14 cellular contexts compared by ENCODE assay signal in the genomic region with DNA sequence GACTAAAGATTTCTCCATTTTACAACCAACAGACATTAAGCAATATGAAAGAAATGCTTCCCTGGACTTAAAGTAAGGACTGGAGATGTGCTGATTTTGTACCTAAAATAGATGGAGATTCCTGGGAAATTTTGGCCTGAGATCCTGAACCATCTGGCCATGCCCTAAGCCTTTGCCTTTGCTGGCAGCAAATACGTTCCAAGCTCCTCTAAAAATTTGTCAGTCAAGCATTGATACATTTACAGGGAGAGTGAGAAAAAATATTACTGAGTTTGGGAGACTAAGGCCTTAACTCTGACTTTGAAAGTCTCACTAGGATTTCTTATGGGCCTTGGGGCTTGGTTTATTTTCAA.
DNase-seq lines count a peak whose midpoint lies in the region; ATAC-seq and TF ChIP-seq lines count a peak whose summit lies in the region.
"Had no signal": no experiment of that assay in that cellular context is flagged by ENCODE, and none has a peak within 500 bp of the region (broad histone marks: within the 10 kb centered on the region; RNA-seq: fewer than 3 reads in every experiment).

No MANE protein-coding gene starts in this region.

- H3K27ac Mint-ChIP-seq in glutamatergic neuron (ENCODE audit: unreplicated experiment), result peak overlapping the region; percentile 96
- H3K27ac Mint-ChIP-seq: CD4-positive, alpha-beta T cell had no signal

- H3K4me2 ChIP-seq in mammary epithelial cell (ENCODE audit: insufficient read depth, low read depth, low read length), result no peak overlapping the region
- H3K4me2 ChIP-seq: BLaER1 treated with 17β-estradiol and CSF1 and Interleukin-3, amounts not matched to agents 10 nM and 100 nM had no signal

- no peak for DNase-seq in A673 (ENCODE audit: low spot score)
- DNase-seq in G401 (ENCODE audit: low spot score), result peak; percentile 96
- DNase-seq in cerebellar cortex (ENCODE audit: low spot score), result peak; percentile 96
- no peak for DNase-seq in glutamatergic neuron
- DNase-seq in mammary epithelial cell, result no peak
- DNase-seq in DMS79 treated with DMSO at 0.1 percent for 48 hours (lab: John Stamatoyannopoulos, UW), result no peak
- DNase-seq: CD4-positive, alpha-beta T cell; DMS53; GOT3 had no signal

- no peak for ATAC-seq in HG02852 (IDR thresholded peaks at IDR 0.05; ENCODE audit: unreplicated experiment)
- ATAC-seq: GM12878 had no signal

- H3K4me3 ChIP-seq in A673 (ENCODE audit: low read depth, low read length, poor library complexity, severe bottlenecking), result no peak overlapping the region
- no peak overlapping the region for H3K4me3 ChIP-seq in mammary epithelial cell (replicated peaks in 1 of 3; ENCODE audit: insufficient read depth in 1 of 3, low read depth in 2 of 3, low read length in 3 of 3)
- H3K4me3 ChIP-seq: BLaER1 treated with 17β-estradiol and CSF1 and Interleukin-3, amounts not matched to agents 10 nM and 100 nM; GM12878; HAP-1 had no signal

- H3K9me3 Mint-ChIP-seq in glutamatergic neuron (ENCODE audit: unreplicated experiment), result peaks cover 8% of the 10 kb centered on the region
- H3K9me3 Mint-ChIP-seq: CD4-positive, alpha-beta T cell had no signal

- H3K4me3 Mint-ChIP-seq in glutamatergic neuron (ENCODE audit: unreplicated experiment), result no peak overlapping the region
- H3K4me3 Mint-ChIP-seq: CD4-positive, alpha-beta T cell had no signal

- TF ChIP-seq CTCF in A673 (conservative IDR thresholded peaks at IDR 0.05; ENCODE audit: low read depth, low read length), result no peak
- no peak for TF ChIP-seq CTCF in glutamatergic neuron (IDR thresholded peaks at IDR 0.05; ENCODE audit: partially characterized antibody, unreplicated experiment)
- no peak for TF ChIP-seq CTCF in mammary epithelial cell (conservative IDR thresholded peaks at IDR 0.05 in 1 of 2, IDR thresholded peaks at IDR 0.05 in 1 of 2; ENCODE audit: extremely low read depth in 1 of 2, insufficient read depth in 1 of 2, low read depth in 1 of 2, low read length in 2 of 2)

- H3K36me3 ChIP-seq in A673 (ENCODE audit: insufficient read depth, low read length, poor library complexity, severe bottlenecking), result no peaks in the 10 kb centered on the region
- H3K36me3 ChIP-seq in mammary epithelial cell (ENCODE audit: insufficient read depth, low read length), result no peaks in the 10 kb centered on the region
- H3K36me3 ChIP-seq: BLaER1 treated with 17β-estradiol and CSF1 and Interleukin-3, amounts not matched to agents 10 nM and 100 nM; HAP-1 had no signal

- in situ Hi-C loops in G401 (cut with HindIII; ENCODE audit: low sequenced_read_pairs) (no loop called here), mammary epithelial cell (cut with MboI; ENCODE audit: low sequenced_read_pairs in 2 of 2) (no loop called here)

- intact Hi-C loops in A673 (cut with micrococcal nuclease; ENCODE audit: unreplicated experiment) (no loop called here), mammary epithelial cell (cut with micrococcal nuclease) (no loop called here)

- BruUV-seq in A673 (replicated peaks; lab: Mats Ljungman, UMichigan) (no TSS peak), mammary epithelial cell (replicated peaks; lab: Mats Ljungman, UMichigan) (no TSS peak)

- POLR2A ChIA-PET in A673 (lab: Charles Lee; ENCODE audit: low non-redundant PET), result no interaction called here

- CTCF ChIA-PET in A673 (lab: Charles Lee), result no interaction called here
- CTCF ChIA-PET in mammary epithelial cell (lab: Charles Lee; ENCODE audit: low non-redundant PET), result no interaction called here

- dilution Hi-C loops in mammary epithelial cell (cut with HindIII; ENCODE audit: low sequenced_read_pairs), result no loop called here

- no peaks in the 10 kb centered on the region for H3K79me2 ChIP-seq in mammary epithelial cell (ENCODE audit: insufficient read depth, low read length)

- H3K4me1 ChIP-seq in A673 (ENCODE audit: insufficient read depth, low read length, poor library complexity, severe bottlenecking) (peaks cover 59% of the 10 kb centered on the region), mammary epithelial cell (ENCODE audit: insufficient read depth, low read length) (peaks cover 23% of the 10 kb centered on the region)
- H3K4me1 ChIP-seq: HAP-1 had no signal

- H3K4me1 Mint-ChIP-seq in glutamatergic neuron (ENCODE audit: low read depth, unreplicated experiment), result peaks cover 63% of the 10 kb centered on the region

- no peaks in the 10 kb centered on the region for H4K20me1 ChIP-seq in mammary epithelial cell (ENCODE audit: insufficient read depth, low read length)
- H4K20me1 ChIP-seq: BLaER1 treated with 17β-estradiol and CSF1 and Interleukin-3, amounts not matched to agents 10 nM and 100 nM had no signal

- no peaks in the 10 kb centered on the region for H3K36me3 Mint-ChIP-seq in glutamatergic neuron (ENCODE audit: unreplicated experiment)

- H2AFZ ChIP-seq in mammary epithelial cell (ENCODE audit: low read depth, low read length), result no peak overlapping the region

- no peaks in the 10 kb centered on the region for H3K27me3 ChIP-seq in A673 (replicated peaks; ENCODE audit: insufficient read depth, low read depth, low read length, poor library complexity)
- no peaks in the 10 kb centered on the region for H3K27me3 ChIP-seq in mammary epithelial cell (ENCODE audit: insufficient read depth, low read length)
- H3K27me3 ChIP-seq: BLaER1 treated with 17β-estradiol and CSF1 and Interleukin-3, amounts not matched to agents 10 nM and 100 nM had no signal

- H3K9me3 ChIP-seq in A673 (ENCODE audit: low read depth, low read length, poor library complexity, severe bottlenecking) (no peaks in the 10 kb centered on the region), mammary epithelial cell (replicated peaks; ENCODE audit: insufficient read depth, low read length) (no peaks in the 10 kb centered on the region)
- H3K9me3 ChIP-seq: BLaER1 treated with 17β-estradiol and CSF1 and Interleukin-3, amounts not matched to agents 10 nM and 100 nM; HAP-1 had no signal

- H3K27ac ChIP-seq in A673 (ENCODE audit: low read depth, low read length, poor library complexity, severe bottlenecking) (peak overlapping the region; percentile 59), mammary epithelial cell (ENCODE audit: insufficient read depth, low read depth, low read length) (no peak overlapping the region)
- H3K27ac ChIP-seq: BLaER1 treated with 17β-estradiol and CSF1 and Interleukin-3, amounts not matched to agents 10 nM and 100 nM; HL-60 had no signal

- no peak overlapping the region for H3K9ac ChIP-seq in mammary epithelial cell (ENCODE audit: insufficient read depth, low read length)
- H3K9ac ChIP-seq: BLaER1 treated with 17β-estradiol and CSF1 and Interleukin-3, amounts not matched to agents 10 nM and 100 nM had no signal

- peaks cover 16% of the 10 kb centered on the region for H3K27me3 Mint-ChIP-seq in glutamatergic neuron (ENCODE audit: unreplicated experiment)

- WGBS in mammary epithelial cell (ENCODE audit: low coverage, missing lambda C conversion rate), result 94% methylated on average over 1 of the region's 1 CpG

Comparison
In these comparisons a context has a peak if more than half of its experiments do, and no peak if none do; other contexts are left out.
1. DNase-seq: peak in G401 (single experiment) and cerebellar cortex (single experiment); none in A673 (single experiment), glutamatergic neuron (single experiment), mammary epithelial cell (single experiment) and DMS79 treated with DMSO at 0.1 percent for 48 hours (single experiment).